In genomic region chr19:7535035-7535992, GRCh38 we compare ENCODE assay signal across 1 cellular context.
TF ChIP-seq lines count a peak whose summit lies in the region.

TSS of gene PNPLA6 (plus strand) at chr19:7535717. CDS start at chr19:7535789, 72 bp downstream.

TF ChIP-seq in HEK293, 187 proteins besides CTCF, POLR2A, EP300 and RAD21 (continued from another document and continues in another):
- TF ChIP-seq ZNF830 (tag by site-specific recombination; IDR thresholded peaks at IDR 0.05; ENCODE audit: low read depth) (no peak), ZSCAN30 (tag by site-specific recombination; IDR thresholded peaks at IDR 0.05) (peak; percentile 90), ZNF248 (tag by site-specific recombination; IDR thresholded peaks at IDR 0.05) (no peak), ZNF138 (tag by site-specific recombination; IDR thresholded peaks at IDR 0.05; ENCODE audit: borderline replicate concordance) (no peak), ZNF157 (tag by site-specific recombination; IDR thresholded peaks at IDR 0.05) (no peak), ZBTB1 (tag by site-specific recombination; IDR thresholded peaks at IDR 0.05) (peak; percentile 75; the same call in 1 of the 2 replicates), ZNF311 (tag by site-specific recombination; IDR thresholded peaks at IDR 0.05; ENCODE audit: borderline replicate concordance) (no peak), ZNF23 (tag by site-specific recombination; IDR thresholded peaks at IDR 0.05; ENCODE audit: borderline replicate concordance) (peak; percentile 20; the same call in 1 of the 2 replicates), PRDM6 (tag by site-specific recombination; IDR thresholded peaks at IDR 0.05) (no peak), ZNF10 (tag by site-specific recombination; IDR thresholded peaks at IDR 0.05) (no peak; the same call in 1 of the 2 replicates), ZNF513 (tag by site-specific recombination; IDR thresholded peaks at IDR 0.05) (no peak), ZNF792 (tag by site-specific recombination; IDR thresholded peaks at IDR 0.05) (0 out of 2 replicates have a peak, but pooled peaks have one; percentile 12), ZNF174 (tag by site-specific recombination; IDR thresholded peaks at IDR 0.05) (no peak), KLF17 (tag by site-specific recombination; IDR thresholded peaks at IDR 0.05) (peak; percentile 96; the same call in 1 of the 2 replicates), ATF2 (tag by site-specific recombination; IDR thresholded peaks at IDR 0.05; ENCODE audit: low read depth) (0 out of 2 replicates have a peak, but pooled peaks have one; percentile 9), ZEB2 (tag by site-specific recombination; IDR thresholded peaks at IDR 0.05) (peak; percentile 83), BCL11A (tag by site-specific recombination; IDR thresholded peaks at IDR 0.05; ENCODE audit: low read depth) (no peak), ZNF544 (tag by site-specific recombination; IDR thresholded peaks at IDR 0.05) (no peak), YY1 (tag by site-specific recombination; IDR thresholded peaks at IDR 0.05) (peak; percentile 68), MZF1 (tag by site-specific recombination; IDR thresholded peaks at IDR 0.05; ENCODE audit: borderline replicate concordance) (peak; percentile 70; the same call in 1 of the 2 replicates), ZNF433 (tag by site-specific recombination; IDR thresholded peaks at IDR 0.05; ENCODE audit: low read depth) (no peak), SP3 (tag by site-specific recombination; IDR thresholded peaks at IDR 0.05) (peak; percentile 98), ZNF155 (tag by site-specific recombination; IDR thresholded peaks at IDR 0.05) (no peak), ZNF677 (tag by site-specific recombination; IDR thresholded peaks at IDR 0.05) (no peak; the same call in 1 of the 2 replicates), ZNF404 (tag by site-specific recombination; IDR thresholded peaks at IDR 0.05) (no peak), ZNF561 (tag by site-specific recombination; IDR thresholded peaks at IDR 0.05; ENCODE audit: borderline replicate concordance) (peak; percentile 10; the same call in 1 of the 2 replicates), ZNF501 (tag by site-specific recombination; IDR thresholded peaks at IDR 0.05) (0 out of 2 replicates have a peak, but pooled peaks have one; percentile 70), ZSCAN4 (tag by site-specific recombination; IDR thresholded peaks at IDR 0.05) (0 out of 2 replicates have a peak, but pooled peaks have one; percentile 27), ZNF121 (tag by site-specific recombination; IDR thresholded peaks at IDR 0.05) (peak; percentile 87; the same call in 1 of the 2 replicates), FEZF1 (tag by site-specific recombination; IDR thresholded peaks at IDR 0.05) (no peak), ZNF426 (tag by site-specific recombination; IDR thresholded peaks at IDR 0.05) (no peak), ZNF335 (tag by site-specific recombination; conservative IDR thresholded peaks at IDR 0.05) (peak; percentile 94), ZNF692 (tag by site-specific recombination; IDR thresholded peaks at IDR 0.05) (peak; percentile 98), SP2 (tag by site-specific recombination; IDR thresholded peaks at IDR 0.05) (peak; percentile 84), ZNF660 (tag by site-specific recombination; IDR thresholded peaks at IDR 0.05) (0 out of 2 replicates have a peak, but pooled peaks have one; percentile 16), ZBTB8A (tag by site-specific recombination; IDR thresholded peaks at IDR 0.05) (peak; percentile 65), ZBTB17 (tag by site-specific recombination; IDR thresholded peaks at IDR 0.05) (peak; percentile 99)
- TF ChIP-seq, protein P1, sequence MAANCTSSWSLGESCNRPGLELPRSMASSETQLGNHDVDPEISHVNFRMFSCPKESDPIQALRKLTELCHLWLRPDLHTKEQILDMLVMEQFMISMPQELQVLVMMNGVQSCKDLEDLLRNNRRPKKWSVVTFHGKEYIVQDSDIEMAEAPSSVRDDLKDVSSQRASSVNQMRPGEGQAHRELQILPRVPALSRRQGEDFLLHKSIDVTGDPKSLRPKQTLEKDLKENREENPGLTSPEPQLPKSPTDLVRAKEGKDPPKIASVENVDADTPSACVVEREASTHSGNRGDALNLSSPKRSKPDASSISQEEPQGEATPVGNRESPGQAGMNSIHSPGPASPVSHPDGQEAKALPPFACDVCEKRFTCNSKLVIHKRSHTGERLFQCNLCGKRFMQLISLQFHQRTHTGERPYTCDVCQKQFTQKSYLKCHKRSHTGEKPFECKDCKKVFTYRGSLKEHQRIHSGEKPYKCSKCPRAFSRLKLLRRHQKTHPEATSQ (tag by site-specific recombination; IDR thresholded peaks at IDR 0.05): peak; percentile 90; the same call in 1 of the 2 replicates
- TF ChIP-seq, protein P2, sequence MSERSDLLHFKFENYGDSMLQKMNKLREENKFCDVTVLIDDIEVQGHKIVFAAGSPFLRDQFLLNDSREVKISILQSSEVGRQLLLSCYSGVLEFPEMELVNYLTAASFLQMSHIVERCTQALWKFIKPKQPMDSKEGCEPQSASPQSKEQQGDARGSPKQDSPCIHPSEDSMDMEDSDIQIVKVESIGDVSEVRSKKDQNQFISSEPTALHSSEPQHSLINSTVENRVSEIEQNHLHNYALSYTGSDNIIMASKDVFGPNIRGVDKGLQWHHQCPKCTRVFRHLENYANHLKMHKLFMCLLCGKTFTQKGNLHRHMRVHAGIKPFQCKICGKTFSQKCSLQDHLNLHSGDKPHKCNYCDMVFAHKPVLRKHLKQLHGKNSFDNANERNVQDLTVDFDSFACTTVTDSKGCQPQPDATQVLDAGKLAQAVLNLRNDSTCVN (tag by site-specific recombination; optimal IDR thresholded peaks at IDR 0.05): peak; percentile 90
- TF ChIP-seq, protein P3, sequence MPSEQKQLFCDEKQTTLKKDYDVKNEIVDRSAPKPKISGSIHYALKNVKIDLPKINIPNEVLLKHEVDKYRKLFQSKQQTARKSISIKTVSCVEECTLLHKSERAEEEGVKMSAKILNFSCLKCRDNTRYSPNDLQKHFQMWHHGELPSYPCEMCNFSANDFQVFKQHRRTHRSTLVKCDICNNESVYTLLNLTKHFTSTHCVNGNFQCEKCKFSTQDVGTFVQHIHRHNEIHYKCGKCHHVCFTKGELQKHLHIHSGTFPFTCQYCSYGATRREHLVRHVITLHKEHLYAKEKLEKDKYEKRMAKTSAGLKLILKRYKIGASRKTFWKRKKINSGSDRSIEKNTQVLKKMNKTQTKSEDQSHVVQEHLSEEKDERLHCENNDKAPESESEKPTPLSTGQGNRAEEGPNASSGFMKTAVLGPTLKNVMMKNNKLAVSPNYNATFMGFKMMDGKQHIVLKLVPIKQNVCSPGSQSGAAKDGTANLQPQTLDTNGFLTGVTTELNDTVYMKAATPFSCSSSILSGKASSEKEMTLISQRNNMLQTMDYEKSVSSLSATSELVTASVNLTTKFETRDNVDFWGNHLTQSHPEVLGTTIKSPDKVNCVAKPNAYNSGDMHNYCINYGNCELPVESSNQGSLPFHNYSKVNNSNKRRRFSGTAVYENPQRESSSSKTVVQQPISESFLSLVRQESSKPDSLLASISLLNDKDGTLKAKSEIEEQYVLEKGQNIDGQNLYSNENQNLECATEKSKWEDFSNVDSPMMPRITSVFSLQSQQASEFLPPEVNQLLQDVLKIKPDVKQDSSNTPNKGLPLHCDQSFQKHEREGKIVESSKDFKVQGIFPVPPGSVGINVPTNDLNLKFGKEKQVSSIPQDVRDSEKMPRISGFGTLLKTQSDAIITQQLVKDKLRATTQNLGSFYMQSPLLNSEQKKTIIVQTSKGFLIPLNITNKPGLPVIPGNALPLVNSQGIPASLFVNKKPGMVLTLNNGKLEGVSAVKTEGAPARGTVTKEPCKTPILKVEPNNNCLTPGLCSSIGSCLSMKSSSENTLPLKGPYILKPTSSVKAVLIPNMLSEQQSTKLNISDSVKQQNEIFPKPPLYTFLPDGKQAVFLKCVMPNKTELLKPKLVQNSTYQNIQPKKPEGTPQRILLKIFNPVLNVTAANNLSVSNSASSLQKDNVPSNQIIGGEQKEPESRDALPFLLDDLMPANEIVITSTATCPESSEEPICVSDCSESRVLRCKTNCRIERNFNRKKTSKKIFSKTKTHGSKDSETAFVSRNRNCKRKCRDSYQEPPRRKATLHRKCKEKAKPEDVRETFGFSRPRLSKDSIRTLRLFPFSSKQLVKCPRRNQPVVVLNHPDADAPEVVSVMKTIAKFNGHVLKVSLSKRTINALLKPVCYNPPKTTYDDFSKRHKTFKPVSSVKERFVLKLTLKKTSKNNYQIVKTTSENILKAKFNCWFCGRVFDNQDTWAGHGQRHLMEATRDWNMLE (tag by site-specific recombination; conservative IDR thresholded peaks at IDR 0.05; ENCODE audit: low read depth): 0 out of 2 replicates have a peak, but pooled peaks have one; percentile 19
- TF ChIP-seq, protein P4, sequence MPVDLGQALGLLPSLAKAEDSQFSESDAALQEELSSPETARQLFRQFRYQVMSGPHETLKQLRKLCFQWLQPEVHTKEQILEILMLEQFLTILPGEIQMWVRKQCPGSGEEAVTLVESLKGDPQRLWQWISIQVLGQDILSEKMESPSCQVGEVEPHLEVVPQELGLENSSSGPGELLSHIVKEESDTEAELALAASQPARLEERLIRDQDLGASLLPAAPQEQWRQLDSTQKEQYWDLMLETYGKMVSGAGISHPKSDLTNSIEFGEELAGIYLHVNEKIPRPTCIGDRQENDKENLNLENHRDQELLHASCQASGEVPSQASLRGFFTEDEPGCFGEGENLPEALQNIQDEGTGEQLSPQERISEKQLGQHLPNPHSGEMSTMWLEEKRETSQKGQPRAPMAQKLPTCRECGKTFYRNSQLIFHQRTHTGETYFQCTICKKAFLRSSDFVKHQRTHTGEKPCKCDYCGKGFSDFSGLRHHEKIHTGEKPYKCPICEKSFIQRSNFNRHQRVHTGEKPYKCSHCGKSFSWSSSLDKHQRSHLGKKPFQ (tag by site-specific recombination; IDR thresholded peaks at IDR 0.05): 0 out of 2 replicates have a peak, but pooled peaks have one; percentile 12
